Comparison of ENCODE assay signal across 27 cellular contexts in genomic region chr17:11140028-11140427, GRCh38.
DNase-seq lines count a peak whose midpoint lies in the region; ATAC-seq and TF ChIP-seq lines count a peak whose summit lies in the region.
"Had no signal": no experiment of that assay in that cellular context is flagged by ENCODE, and none has a peak within 500 bp of the region (broad histone marks: within the 10 kb centered on the region; RNA-seq: fewer than 3 reads in every experiment).

No MANE protein-coding gene starts in this region.

- H3K9me3 ChIP-seq in heart right ventricle, result peaks cover 0 to 5% (median 0%) of the 10 kb centered on the region in 11 donors
- H3K9me3 ChIP-seq: thyroid gland had no signal

- H3K9me3 Mint-ChIP-seq in activated naive CD4-positive, alpha-beta T cell treated with anti-CD3 and anti-CD28 coated beads, Interleukin-2, amount 50 U/mL, for 72 hours, result peaks cover 0 to 12% of the 10 kb centered on the region in 2 donors
- H3K9me3 Mint-ChIP-seq: natural killer cell treated with Interleukin-12 subunit alpha and Interleukin-12 subunit beta and Interleukin-15 and Interleukin-18, amount 100 ng/mL, for 72 hours had no signal

- H3K4me1 ChIP-seq in heart right ventricle, result peaks cover 0 to 15% (median 0%) of the 10 kb centered on the region in 9 donors
- H3K4me1 ChIP-seq: parathyroid adenoma, thyroid gland had no signal

- 36 to 47% methylated on average over 1 of the region's 1 CpG for WGBS in heart right ventricle, 2 donors

- no peaks in the 10 kb centered on the region for H3K36me3 Mint-ChIP-seq in activated naive CD4-positive, alpha-beta T cell treated with anti-CD3 and anti-CD28 coated beads, Interleukin-2, amount 50 U/mL, for 72 hours
- H3K36me3 Mint-ChIP-seq: natural killer cell treated with Interleukin-12 subunit alpha and Interleukin-12 subunit beta and Interleukin-15 and Interleukin-18, amount 100 ng/mL, for 72 hours had no signal

- TF ChIP-seq CTCF in heart right ventricle (IDR thresholded peaks at IDR 0.05), result no peak

- DNase-seq in Right ventricle myocardium inferior (ENCODE audit: missing footprints) (no peak), cardiac septum (ENCODE audit: low spot score) (no peak), heart right ventricle (peak; percentile 13 to 60), nucleus accumbens (lab: John Stamatoyannopoulos, UW) (peak in 39 of 56 donors; percentile 1 to 65 (median 28)), Kasumi-1 (lab: John Stamatoyannopoulos, UW) (no peak)
- DNase-seq in activated naive CD4-positive, alpha-beta T cell treated with anti-CD3 and anti-CD28 coated beads, Interleukin-2, amount 50 U/mL, for 72 hours (ENCODE audit: low spot score in 2 of 2), result no peak
- no peak for DNase-seq in activated effector memory CD4-positive, alpha-beta T cell treated with anti-CD3 and anti-CD28 coated beads, Interleukin-2, amount 50 U/mL, for 16 hours
- DNase-seq: 8988T; activated CD4-positive, alpha-beta T cell treated with anti-CD3 and anti-CD28 coated beads for 36 hours; activated naive CD4-positive, alpha-beta T cell treated with anti-CD3 and anti-CD28 coated beads, Interleukin-2, amount 50 U/mL, for 16 hours; activated T-cell treated with anti-CD3 and anti-CD28 coated beads, Interleukin-2, amount 50 U/mL, for 4 hours; DND-41; effector CD4-positive, alpha-beta T cell; erythroblast; foreskin melanocyte; KBM-7; NCI-H1930; NCI-H2227 treated with DMSO at 0.1 percent for 48 hours; NCI-H82; stimulated activated CD4-positive, alpha-beta T cell treated with anti-CD3 and anti-CD28 coated beads, Interleukin-1b, Interleukin-23, amount 100 ng/mL, for 48 hours; T-helper 1 cell had no signal

- no peaks in the 10 kb centered on the region for H3K36me3 ChIP-seq in heart right ventricle
- H3K36me3 ChIP-seq: thyroid gland had no signal

- H3K27me3 ChIP-seq in heart right ventricle, result no peaks in the 10 kb centered on the region
- H3K27me3 ChIP-seq: thyroid gland had no signal

- no peak overlapping the region for H3K27ac ChIP-seq in heart right ventricle
- H3K27ac ChIP-seq: parathyroid adenoma, skin epidermis, thyroid gland had no signal

- intact Hi-C loops in Right ventricle myocardium inferior (cut with DNase I), result loop anchor here (10.0 kb wide), 1 partner anchor 405 kb away; the partner anchor contains the start of gene TMEM220
- intact Hi-C loops in cardiac septum (cut with DNase I), result loop anchor here (5.0 kb wide), 1 partner anchor 263 kb away; no protein-coding TSS in a partner anchor
- intact Hi-C loops in heart right ventricle (cut with DNase I), result loop anchor here in 3 of 10 donors (5.0 to 10.0 kb wide), 2 partner anchors 263 to 265 kb away; no protein-coding TSS in a partner anchor

- ATAC-seq in Right ventricle myocardium inferior (peak; percentile 64), heart right ventricle (peak in 6 of 8 donors; percentile 38 to 85 (median 73)), HG03439 (IDR thresholded peaks at IDR 0.05; ENCODE audit: unreplicated experiment) (no peak)
- ATAC-seq in activated naive CD4-positive, alpha-beta T cell treated with anti-CD3 and anti-CD28 coated beads, Interleukin-2, amount 50 U/mL, for 72 hours, result no peak
- ATAC-seq: activated CD4-positive, alpha-beta T cell treated with anti-CD3 and anti-CD28 coated beads for 36 hours; activated T-cell treated with anti-CD3 and anti-CD28 coated beads, Interleukin-2, amount 50 U/mL, for 4 hours; natural killer cell treated with Interleukin-12 subunit alpha and Interleukin-12 subunit beta and Interleukin-15 and Interleukin-18, amount 100 ng/mL, for 72 hours had no signal

- no peak overlapping the region for H3K27ac Mint-ChIP-seq in activated naive CD4-positive, alpha-beta T cell treated with anti-CD3 and anti-CD28 coated beads, Interleukin-2, amount 50 U/mL, for 72 hours
- H3K27ac Mint-ChIP-seq: activated CD4-positive, alpha-beta T cell treated with anti-CD3 and anti-CD28 coated beads for 36 hours; B cell; natural killer cell treated with Interleukin-12 subunit alpha and Interleukin-12 subunit beta and Interleukin-15 and Interleukin-18, amount 100 ng/mL, for 72 hours had no signal

- H3K4me3 ChIP-seq in heart right ventricle, result no peak overlapping the region
- H3K4me3 ChIP-seq: skin epidermis, thyroid gland had no signal

Comparison
In these comparisons a context has a peak if more than half of its experiments do, and no peak if none do; other contexts are left out.
1. DNase-seq: peak in heart right ventricle (2 of 2) and nucleus accumbens (39 of 56); none in Right ventricle myocardium inferior (single experiment), cardiac septum (single experiment), activated naive CD4-positive, alpha-beta T cell treated with anti-CD3 and anti-CD28 coated beads, Interleukin-2, amount 50 U/mL, for 72 hours (0 of 2), activated effector memory CD4-positive, alpha-beta T cell treated with anti-CD3 and anti-CD28 coated beads, Interleukin-2, amount 50 U/mL, for 16 hours (single experiment) and Kasumi-1 (0 of 2).
2. ATAC-seq: peak in Right ventricle myocardium inferior (single experiment) and heart right ventricle (6 of 8); none in activated naive CD4-positive, alpha-beta T cell treated with anti-CD3 and anti-CD28 coated beads, Interleukin-2, amount 50 U/mL, for 72 hours (0 of 2) and HG03439 (single experiment).